ENCODE assay signal across 9 cellular contexts in genomic region chr2:160490760-160491367, GRCh38. TPM values are rescaled to one million over a fixed set of nuclear protein-coding genes. Genes with fewer than 3 reads are reported as not detected.
DNase-seq lines count a peak whose midpoint lies in the region; ATAC-seq and TF ChIP-seq lines count a peak whose summit lies in the region.
"Had no signal": no experiment of that assay in that cellular context is flagged by ENCODE, and none has a peak within 500 bp of the region (broad histone marks: within the 10 kb centered on the region; RNA-seq: fewer than 3 reads in every experiment).

No MANE protein-coding gene starts in this region.

- H3K4me3 ChIP-seq in HEK293 (ENCODE audit: low read depth, low read length) (peak overlapping the region; percentile 95; the same call in 1 of the 2 replicates), fibroblast of mammary gland (ENCODE audit: control insufficient read depth, low read depth, low read length) (peak overlapping the region; percentile 77), skeletal muscle cell (ENCODE audit: low read depth, low read length) (peak overlapping the region; percentile 87)

- ATAC-seq in T-helper 17 cell (no peak), HG03095 (IDR thresholded peaks at IDR 0.05; ENCODE audit: unreplicated experiment) (no peak)

- H3K4me1 Mint-ChIP-seq in T-helper 17 cell, result peaks cover 40% of the 10 kb centered on the region

- H3K27ac Mint-ChIP-seq in T-helper 17 cell, result peak overlapping the region; percentile 93
- H3K27ac Mint-ChIP-seq: naive B cell had no signal

- H3K9me3 ChIP-seq in HEK293 (ENCODE audit: control insufficient read depth, insufficient read depth, low read depth, low read length), result no peaks in the 10 kb centered on the region
- no peaks in the 10 kb centered on the region for H3K9me3 ChIP-seq in T-helper 17 cell (ENCODE audit: control insufficient read depth, low read length, poor library complexity, severe bottlenecking)

- H3K4me3 Mint-ChIP-seq in T-helper 17 cell, result peak overlapping the region; percentile 95

- no peaks in the 10 kb centered on the region for H3K27me3 Mint-ChIP-seq in T-helper 17 cell
- H3K27me3 Mint-ChIP-seq: central memory CD8-positive, alpha-beta T cell had no signal

- peaks cover 19% of the 10 kb centered on the region for H3K4me1 ChIP-seq in HEK293 (ENCODE audit: control insufficient read depth, insufficient read depth, low read length)

- no peak overlapping the region for H3K27ac ChIP-seq in HEK293 (ENCODE audit: extremely low read depth, low read depth, low read length)

- no peaks in the 10 kb centered on the region for H3K36me3 Mint-ChIP-seq in T-helper 17 cell (ENCODE audit: low read depth)
- H3K36me3 Mint-ChIP-seq: naive B cell had no signal

- CTCF ChIA-PET in HEK293 (lab: Yijun Ruan, JAX), result no interaction called here

- POLR2A ChIA-PET in HEK293 (lab: Yijun Ruan, JAX), result no interaction called here

- TF ChIP-seq CTCF in HEK293 (tag by site-specific recombination; IDR thresholded peaks at IDR 0.05), result no peak
- no peak for TF ChIP-seq CTCF in fibroblast of mammary gland (conservative IDR thresholded peaks at IDR 0.05; ENCODE audit: control insufficient read depth, insufficient read depth, low read depth, low read length)

- no peaks in the 10 kb centered on the region for H3K36me3 ChIP-seq in HEK293 (ENCODE audit: control insufficient read depth in 2 of 2, insufficient read depth in 1 of 2, low read length in 2 of 2)

- DNase-seq in T-helper 17 cell (no peak), fibroblast of mammary gland (ENCODE audit: low read depth) (peak; percentile 7), skeletal muscle cell (ENCODE audit: low read depth) (no peak), putamen (ENCODE audit: low spot score) (no peak), DMS 273 treated with DMSO at 0.1 percent for 48 hours (lab: John Stamatoyannopoulos, UW) (no peak)
- DNase-seq: naive B cell had no signal

TF ChIP-seq in HEK293, 187 proteins besides CTCF, POLR2A, EP300 and RAD21:
- TF ChIP-seq WT1 (tag by site-specific recombination; IDR thresholded peaks at IDR 0.05) (no peak), GLI4 (tag by site-specific recombination; IDR thresholded peaks at IDR 0.05) (no peak), ZNF221 (tag by site-specific recombination; IDR thresholded peaks at IDR 0.05; ENCODE audit: borderline replicate concordance) (no peak), ZNF785 (tag by site-specific recombination; IDR thresholded peaks at IDR 0.05) (no peak), ZNF843 (tag by site-specific recombination; IDR thresholded peaks at IDR 0.05) (no peak), FEZF1 (tag by site-specific recombination; IDR thresholded peaks at IDR 0.05) (no peak), ZNF76 (tag by site-specific recombination; IDR thresholded peaks at IDR 0.05; ENCODE audit: borderline replicate concordance, low read depth) (no peak), ZNF449 (tag by site-specific recombination; IDR thresholded peaks at IDR 0.05) (no peak), ZNF544 (tag by site-specific recombination; IDR thresholded peaks at IDR 0.05) (no peak)
- TF ChIP-seq, protein P1, sequence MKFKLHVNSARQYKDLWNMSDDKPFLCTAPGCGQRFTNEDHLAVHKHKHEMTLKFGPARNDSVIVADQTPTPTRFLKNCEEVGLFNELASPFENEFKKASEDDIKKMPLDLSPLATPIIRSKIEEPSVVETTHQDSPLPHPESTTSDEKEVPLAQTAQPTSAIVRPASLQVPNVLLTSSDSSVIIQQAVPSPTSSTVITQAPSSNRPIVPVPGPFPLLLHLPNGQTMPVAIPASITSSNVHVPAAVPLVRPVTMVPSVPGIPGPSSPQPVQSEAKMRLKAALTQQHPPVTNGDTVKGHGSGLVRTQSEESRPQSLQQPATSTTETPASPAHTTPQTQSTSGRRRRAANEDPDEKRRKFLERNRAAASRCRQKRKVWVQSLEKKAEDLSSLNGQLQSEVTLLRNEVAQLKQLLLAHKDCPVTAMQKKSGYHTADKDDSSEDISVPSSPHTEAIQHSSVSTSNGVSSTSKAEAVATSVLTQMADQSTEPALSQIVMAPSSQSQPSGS (tag by site-specific recombination; IDR thresholded peaks at IDR 0.05; ENCODE audit: low read depth), result no peak

RNA-seq across cellular contexts. Expression of gene RBMS1, which starts 2.7 kb away (rescaled TPM):
- 100 to 1,000 TPM; 108 to 110 TPM for total RNA-seq in T-helper 17 cell
